11 cellular contexts compared by ENCODE assay signal in the genomic region with DNA sequence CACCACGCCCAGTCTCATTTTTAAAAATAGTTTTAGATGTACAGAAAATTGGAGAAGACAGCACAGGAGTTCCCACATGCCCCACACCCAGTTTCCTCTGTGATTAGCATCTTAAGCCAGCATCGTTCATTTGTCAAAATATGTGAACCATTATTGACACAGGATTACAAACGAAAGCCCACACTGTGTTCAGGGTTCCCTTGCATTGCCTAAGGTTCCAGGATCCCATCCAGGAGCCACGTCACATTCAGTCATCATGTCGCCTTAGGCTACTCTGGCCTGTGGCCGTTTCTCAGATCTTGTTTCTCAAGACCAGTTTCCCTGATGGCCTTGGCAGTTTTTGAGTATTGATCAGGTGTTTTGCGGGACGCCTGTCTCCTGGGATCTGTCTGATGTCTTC. TPM values are rescaled to one million over a fixed set of nuclear protein-coding genes. Genes with fewer than 3 reads are reported as not detected.
DNase-seq lines count a peak whose midpoint lies in the region; ATAC-seq, FAIRE-seq and TF ChIP-seq lines count a peak whose summit lies in the region.
"Had no signal": no experiment of that assay in that cellular context is flagged by ENCODE, and none has a peak within 500 bp of the region (broad histone marks: within the 10 kb centered on the region; RNA-seq: fewer than 3 reads in every experiment).

No MANE protein-coding gene starts in this region.

- no peaks in the 10 kb centered on the region; the same call in 1 of the 2 replicates for H3K36me3 ChIP-seq in BLaER1
- no peaks in the 10 kb centered on the region for H3K36me3 ChIP-seq in bronchial epithelial cell (ENCODE audit: control insufficient read depth, insufficient read depth, low read length)
- no peaks in the 10 kb centered on the region for H3K36me3 ChIP-seq in naive thymus-derived CD4-positive, alpha-beta T cell (ENCODE audit: control insufficient read depth in 2 of 3, insufficient read depth in 3 of 3, low read length in 3 of 3)
- H3K36me3 ChIP-seq in OCI-LY7 (ENCODE audit: insufficient read depth, low read length), result no peaks in the 10 kb centered on the region

- peak; percentile 99 for FAIRE-seq in bronchial epithelial cell (lab: Jason Lieb, UNC)

- ATAC-seq in naive thymus-derived CD4-positive, alpha-beta T cell, result no peak
- ATAC-seq in HG03196 (IDR thresholded peaks at IDR 0.05; ENCODE audit: unreplicated experiment), result no peak

- H3K9me2 ChIP-seq in OCI-LY7 (ENCODE audit: insufficient read depth, low read length), result no peaks in the 10 kb centered on the region

- H3K9me3 ChIP-seq in BLaER1, result no peaks in the 10 kb centered on the region
- H3K9me3 ChIP-seq in naive thymus-derived CD4-positive, alpha-beta T cell (ENCODE audit: control insufficient read depth in 2 of 3, low read length in 3 of 3), result no peaks in the 10 kb centered on the region
- no peaks in the 10 kb centered on the region for H3K9me3 ChIP-seq in OCI-LY7 (ENCODE audit: low read length)
- H3K9me3 ChIP-seq: testis had no signal

- H3K27ac ChIP-seq in BLaER1 (no peak overlapping the region), OCI-LY7 (ENCODE audit: low read depth, low read length, poor library complexity, severe bottlenecking) (no peak overlapping the region)
- peak overlapping the region; percentile 61 for H3K27ac ChIP-seq in naive thymus-derived CD4-positive, alpha-beta T cell (ENCODE audit: low read depth, low read length)
- H3K27ac ChIP-seq: testis had no signal

- in situ Hi-C loops in G401 (cut with HindIII; ENCODE audit: low sequenced_read_pairs), result no loop called here

- intact Hi-C loops in naive thymus-derived CD4-positive, alpha-beta T cell (cut with micrococcal nuclease), result loop anchor here in 1 of 2 donors (2.0 kb wide), 2 partner anchors 19 to 47 kb away; no protein-coding TSS in a partner anchor
- intact Hi-C loops in OCI-LY7 (cut with micrococcal nuclease; ENCODE audit: unreplicated experiment), result no loop called here

- H4K20me1 ChIP-seq in BLaER1 (no peaks in the 10 kb centered on the region), OCI-LY7 (ENCODE audit: insufficient read depth, low read length) (no peaks in the 10 kb centered on the region)

- BruUV-seq in OCI-LY7 (replicated peaks; lab: Mats Ljungman, UMichigan), result no TSS peak

- H3K4me1 ChIP-seq in BLaER1 (peaks cover 40% of the 10 kb centered on the region), OCI-LY7 (ENCODE audit: insufficient read depth, low read length, poor library complexity, severe bottlenecking) (no peaks in the 10 kb centered on the region)
- H3K4me1 ChIP-seq in naive thymus-derived CD4-positive, alpha-beta T cell (ENCODE audit: control insufficient read depth in 2 of 2, insufficient read depth in 2 of 2, low read length in 2 of 2), result peaks cover 20 to 33% of the 10 kb centered on the region in 2 donors
- H3K4me1 ChIP-seq: testis had no signal

- H3K27me3 Mint-ChIP-seq in naive thymus-derived CD4-positive, alpha-beta T cell, result no peaks in the 10 kb centered on the region
- H3K27me3 Mint-ChIP-seq: memory B cell had no signal

- H3K4me1 Mint-ChIP-seq in naive thymus-derived CD4-positive, alpha-beta T cell, result peaks cover 16 to 42% (median 36%) of the 10 kb centered on the region in 7 donors

- no peaks in the 10 kb centered on the region for H3K79me2 ChIP-seq in OCI-LY7 (ENCODE audit: insufficient read depth, low read depth, low read length)

- peak overlapping the region; percentile 91 to 97 (median 94) for H3K27ac Mint-ChIP-seq in naive thymus-derived CD4-positive, alpha-beta T cell

- H3K9ac ChIP-seq in BLaER1, result no peak overlapping the region

- H3K27me3 ChIP-seq in BLaER1, result no peaks in the 10 kb centered on the region
- peaks cover 16% of the 10 kb centered on the region for H3K27me3 ChIP-seq in bronchial epithelial cell (ENCODE audit: control insufficient read depth, insufficient read depth, low read length)
- H3K27me3 ChIP-seq in naive thymus-derived CD4-positive, alpha-beta T cell (ENCODE audit: control insufficient read depth in 2 of 2, insufficient read depth in 2 of 2, low read length in 2 of 2), result no peaks in the 10 kb centered on the region
- H3K27me3 ChIP-seq: testis had no signal

- TF ChIP-seq CTCF in bronchial epithelial cell (IDR thresholded peaks at IDR 0.05; ENCODE audit: insufficient read depth, low read length, severe bottlenecking) (no peak), OCI-LY7 (conservative IDR thresholded peaks at IDR 0.05; ENCODE audit: low read length) (no peak)

- CTCF ChIA-PET in naive thymus-derived CD4-positive, alpha-beta T cell (lab: Charles Lee), result interaction anchor here (0.7 to 2.6 kb wide), 3 partner anchors 18 to 77 kb away, joined by 4 to 10 read pairs (median 6); no protein-coding TSS in a partner anchor
- CTCF ChIA-PET in OCI-LY7 (lab: Charles Lee; ENCODE audit: unreplicated experiment), result no interaction called here

- peaks cover 0 to 6% (median 0%) of the 10 kb centered on the region in 5 donors for H3K36me3 Mint-ChIP-seq in naive thymus-derived CD4-positive, alpha-beta T cell
- H3K36me3 Mint-ChIP-seq: memory B cell had no signal

- H3K9me3 Mint-ChIP-seq in naive thymus-derived CD4-positive, alpha-beta T cell, result no peaks in the 10 kb centered on the region
- H3K9me3 Mint-ChIP-seq: memory B cell had no signal

- peak overlapping the region; percentile 52 for H3K4me2 ChIP-seq in BLaER1
- H3K4me2 ChIP-seq in OCI-LY7 (ENCODE audit: low read length), result no peak overlapping the region

- H3K4me3 ChIP-seq in BLaER1 (no peak overlapping the region), bronchial epithelial cell (ENCODE audit: low read depth, low read length) (no peak overlapping the region), OCI-LY7 (ENCODE audit: low read depth, low read length, poor library complexity, severe bottlenecking) (no peak overlapping the region)
- no peak overlapping the region for H3K4me3 ChIP-seq in naive thymus-derived CD4-positive, alpha-beta T cell (ENCODE audit: low read length)
- H3K4me3 ChIP-seq: testis had no signal

- DNase-seq in HS-5 (ENCODE audit: low read depth) (peak; percentile 69), bronchial epithelial cell (ENCODE audit: low read depth) (peak; percentile 95), G401 (ENCODE audit: low spot score) (no peak), NCI-H1048 (lab: John Stamatoyannopoulos, UW) (no peak), OCI-LY7 (ENCODE audit: low spot score) (no peak)
- no peak for DNase-seq in naive thymus-derived CD4-positive, alpha-beta T cell
- DNase-seq: NCI-H526 treated with DMSO at 0.1 percent for 48 hours, testis had no signal

- POLR2A ChIA-PET in naive thymus-derived CD4-positive, alpha-beta T cell (lab: Charles Lee), result interaction anchor here (0.8 to 4.1 kb wide), 7 partner anchors 11 to 68 kb away, joined by 3 to 30 read pairs (median 4); no protein-coding TSS in a partner anchor
- POLR2A ChIA-PET in OCI-LY7 (lab: Charles Lee), result interaction anchor here (0.7 kb wide), 1 partner anchor 17 kb away, joined by 3 read pairs; no protein-coding TSS in a partner anchor

- peak overlapping the region in 8 of 10 donors; percentile 17 to 88 (median 41) for H3K4me3 Mint-ChIP-seq in naive thymus-derived CD4-positive, alpha-beta T cell

- H2AFZ ChIP-seq in OCI-LY7 (ENCODE audit: low read length), result no peak overlapping the region

RNA-seq across cellular contexts. Expression of gene TNFRSF1B, which starts 34.7 kb away (rescaled TPM):
- under 0.01 TPM in 2 replicates for total RNA-seq in bronchial epithelial cell
- total RNA-seq in naive thymus-derived CD4-positive, alpha-beta T cell, result 100 to 1,000 TPM in 2 of 5 experiments, 10 to 100 TPM in 3; 38.6 to 278 (median 60.3) TPM
- polyA plus RNA-seq in naive thymus-derived CD4-positive, alpha-beta T cell, result 10 to 100 TPM; 30.1 to 48.2 TPM
- not detected in 2 replicates for total RNA-seq in G401 (2014; rRNA removed; shearing (Covaris generic))
- not detected in 2 replicates for total RNA-seq in OCI-LY7 (2014; rRNA removed; shearing (Covaris generic))
- total RNA-seq in OCI-LY7 (2022), result not detected in 2 replicates

Comparison
In these comparisons a context has a peak if more than half of its experiments do, and no peak if none do; other contexts are left out.
1. DNase-seq: peak in HS-5 (single experiment) and bronchial epithelial cell (single experiment); none in naive thymus-derived CD4-positive, alpha-beta T cell (0 of 9), G401 (single experiment), NCI-H1048 (single experiment) and OCI-LY7 (single experiment).
2. RNA of gene TNFRSF1B, which starts 34.7 kb away (total RNA-seq): 38.6 to 278 TPM in naive thymus-derived CD4-positive, alpha-beta T cell; not detected in OCI-LY7, under 0.01 TPM in bronchial epithelial cell and not detected in G401; every median in the first group is over 10 times any median in the second.